21 cellular contexts compared by ENCODE assay signal in the genomic region with DNA sequence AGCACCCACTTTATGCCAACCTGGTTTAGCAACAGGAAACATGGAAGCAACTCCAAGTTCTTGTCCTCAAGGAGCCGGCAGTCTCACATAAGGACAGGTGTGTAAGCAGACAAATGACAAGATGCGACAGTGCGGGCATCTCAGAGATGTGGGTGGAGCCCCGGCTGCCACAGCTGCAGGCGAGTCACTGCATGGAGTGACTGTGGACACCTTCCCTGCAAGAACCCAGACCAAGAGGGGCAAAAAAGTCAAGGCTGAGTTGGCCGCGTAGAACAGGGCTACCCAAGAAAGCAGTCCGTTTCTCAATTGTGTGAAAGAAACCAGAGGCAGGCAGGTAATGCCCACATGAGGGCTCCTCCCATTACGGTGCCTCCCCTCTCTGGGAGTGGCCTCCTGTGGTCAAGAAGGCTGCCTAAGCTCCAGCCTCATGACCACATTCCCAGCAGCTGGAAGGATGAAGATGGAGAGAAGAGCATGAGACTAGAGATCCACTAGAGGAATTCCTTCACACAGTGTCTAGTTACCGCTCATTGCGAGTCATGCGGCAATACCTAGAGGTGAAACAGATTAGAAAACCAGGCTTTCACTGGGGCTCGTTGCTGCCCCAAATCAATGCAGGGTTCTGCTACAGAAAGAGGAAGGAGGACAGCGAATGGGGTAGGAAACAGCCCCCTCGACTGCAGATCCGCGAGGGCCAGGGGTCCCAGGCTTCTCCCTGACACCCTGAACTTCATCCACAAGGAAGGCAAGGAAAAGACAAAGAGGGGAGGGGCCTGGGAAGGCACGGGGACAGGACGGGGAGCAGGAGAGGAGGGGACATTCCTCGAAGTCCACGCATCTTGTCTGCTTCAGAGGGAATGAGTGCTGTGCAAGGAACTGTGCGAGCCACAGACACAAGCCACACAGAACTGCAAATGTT.
DNase-seq lines count a peak whose midpoint lies in the region; ATAC-seq and TF ChIP-seq lines count a peak whose summit lies in the region.
"Had no signal": no experiment of that assay in that cellular context is flagged by ENCODE, and none has a peak within 500 bp of the region (broad histone marks: within the 10 kb centered on the region; RNA-seq: fewer than 3 reads in every experiment).

No MANE protein-coding gene starts in this region.

- H3K9me3 Mint-ChIP-seq in activated CD8-positive, alpha-beta memory T cell treated with anti-CD3 and anti-CD28 coated beads, Interleukin-2, amount 10 ng/mL, durations not matched to agents 7 days and 5 days (ENCODE audit: low read depth) = no peaks in the 10 kb centered on the region
- H3K9me3 Mint-ChIP-seq in WTC11 = peaks cover 25% of the 10 kb centered on the region

- H3K4me1 Mint-ChIP-seq in activated CD8-positive, alpha-beta memory T cell treated with anti-CD3 and anti-CD28 coated beads, Interleukin-2, amount 10 ng/mL, durations not matched to agents 7 days and 5 days = peaks cover 2% of the 10 kb centered on the region
- H3K4me1 Mint-ChIP-seq in WTC11 = no peaks in the 10 kb centered on the region
- H3K4me1 Mint-ChIP-seq: B cell, CD14-positive monocyte, IgD-negative memory B cell had no signal

- ATAC-seq in activated CD8-positive, alpha-beta memory T cell treated with anti-CD3 and anti-CD28 coated beads, Interleukin-2, amount 10 ng/mL, durations not matched to agents 7 days and 5 days = no peak
- no peak for ATAC-seq in WTC11
- no peak for ATAC-seq in GM19023 (IDR thresholded peaks at IDR 0.05; ENCODE audit: unreplicated experiment)
- ATAC-seq: GM12878 had no signal

- H3K27ac Mint-ChIP-seq in activated CD8-positive, alpha-beta memory T cell treated with anti-CD3 and anti-CD28 coated beads, Interleukin-2, amount 10 ng/mL, durations not matched to agents 7 days and 5 days = no peak overlapping the region
- no peak overlapping the region for H3K27ac Mint-ChIP-seq in WTC11
- H3K27ac Mint-ChIP-seq: B cell, CD14-positive monocyte had no signal

- no peaks in the 10 kb centered on the region for H3K36me3 Mint-ChIP-seq in activated CD8-positive, alpha-beta memory T cell treated with anti-CD3 and anti-CD28 coated beads, Interleukin-2, amount 10 ng/mL, durations not matched to agents 7 days and 5 days
- H3K36me3 Mint-ChIP-seq in WTC11 = no peaks in the 10 kb centered on the region
- H3K36me3 Mint-ChIP-seq: CD14-positive monocyte, IgD-negative memory B cell had no signal

- peaks cover 8% of the 10 kb centered on the region for H3K27me3 Mint-ChIP-seq in activated CD8-positive, alpha-beta memory T cell treated with anti-CD3 and anti-CD28 coated beads, Interleukin-2, amount 10 ng/mL, durations not matched to agents 7 days and 5 days
- H3K27me3 Mint-ChIP-seq in WTC11 (ENCODE audit: low read depth) = no peaks in the 10 kb centered on the region
- H3K27me3 Mint-ChIP-seq: B cell had no signal

- POLR2A ChIA-PET in WTC11 (lab: Charles Lee) = no interaction called here

- CTCF ChIA-PET in activated CD8-positive, alpha-beta memory T cell treated with anti-CD3 and anti-CD28 coated beads, Interleukin-2, amount 10 ng/mL, durations not matched to agents 7 days and 5 days (lab: Charles Lee) = no interaction called here
- CTCF ChIA-PET in WTC11 (lab: Charles Lee) = interaction anchor here (0.6 to 3.3 kb wide), 2 partner anchors 13 to 30 kb away, joined by 3 to 18 read pairs; no protein-coding TSS in a partner anchor

- peak; percentile 34 for DNase-seq in activated CD8-positive, alpha-beta memory T cell treated with anti-CD3 and anti-CD28 coated beads, Interleukin-2, amount 50 U/mL, for 48 hours
- DNase-seq in activated CD8-positive, alpha-beta memory T cell treated with anti-CD3 and anti-CD28 coated beads, Interleukin-2, amount 10 ng/mL, durations not matched to agents 7 days and 5 days = no peak
- DNase-seq in AG20443 (ENCODE audit: low spot score) = peak; percentile 5
- peak; percentile 6 for DNase-seq in WTC11 (ENCODE audit: low spot score)
- DNase-seq in islet precursor cell = peak; percentile 42
- no peak for DNase-seq in T-helper 1 cell
- DNase-seq in GF-D8 (lab: John Stamatoyannopoulos, UW) = no peak
- DNase-seq: 8988T, EL, Karpas-422, MV-4-11, NCI-H1694, NCI-H2081, NCI-H2171, NCI-H524 treated with DMSO at 0.1 percent for 48 hours, Peyer's patch had no signal

- no peak for TF ChIP-seq CTCF in WTC11 (IDR thresholded peaks at IDR 0.05)

- H3K4me3 Mint-ChIP-seq in activated CD8-positive, alpha-beta memory T cell treated with anti-CD3 and anti-CD28 coated beads, Interleukin-2, amount 10 ng/mL, durations not matched to agents 7 days and 5 days = no peak overlapping the region
- no peak overlapping the region for H3K4me3 Mint-ChIP-seq in WTC11
- H3K4me3 Mint-ChIP-seq: B cell, CD14-positive monocyte, IgD-negative memory B cell had no signal

TF ChIP-seq in WTC11, 78 proteins besides CTCF, POLR2A, EP300 and RAD21:
- TF ChIP-seq, protein P1, sequence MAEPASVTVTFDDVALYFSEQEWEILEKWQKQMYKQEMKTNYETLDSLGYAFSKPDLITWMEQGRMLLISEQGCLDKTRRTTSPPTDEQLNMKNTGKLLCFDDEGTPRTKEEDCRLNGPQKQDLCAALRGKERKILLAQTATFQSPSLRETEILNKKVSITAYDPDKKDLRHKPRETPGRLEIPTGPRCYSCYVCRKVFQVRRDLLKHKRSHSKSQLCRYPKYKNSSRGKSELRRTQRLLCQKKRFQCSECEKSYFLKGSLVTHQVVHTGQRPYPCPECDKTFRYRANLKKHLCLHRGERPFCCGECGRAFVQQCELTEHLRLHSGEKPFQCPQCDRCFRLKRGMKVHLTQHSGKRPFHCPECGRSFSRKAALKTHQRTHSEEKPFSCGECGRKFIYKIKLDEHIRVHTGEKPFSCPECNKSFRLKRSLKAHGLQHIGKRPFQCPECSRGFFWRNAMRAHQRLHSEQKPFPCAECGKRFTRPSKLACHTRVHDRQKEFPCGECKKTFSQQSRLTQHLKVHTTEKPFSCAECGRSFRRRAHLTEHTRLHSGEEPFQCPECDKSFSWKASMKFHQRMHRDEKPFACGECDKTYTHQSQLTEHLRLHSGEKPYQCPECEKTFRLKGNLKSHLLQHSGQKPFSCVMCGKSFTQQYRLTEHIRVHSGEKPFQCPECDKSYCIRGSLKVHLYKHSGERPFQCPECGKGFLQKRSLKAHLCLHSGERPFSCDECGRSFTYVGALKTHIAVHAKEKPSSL (CRISPR knock-in tag; conservative IDR thresholded peaks at IDR 0.05) = no peak
- TF ChIP-seq ZNF317 (CRISPR knock-in tag; IDR thresholded peaks at IDR 0.05; ENCODE audit: borderline replicate concordance, low read depth) (no peak), GTF2I (CRISPR knock-in tag; conservative IDR thresholded peaks at IDR 0.05) (no peak; the same call in 1 of the 2 replicates), PRRX2 (CRISPR knock-in tag; IDR thresholded peaks at IDR 0.05) (no peak), TEAD4 (CRISPR knock-in tag; IDR thresholded peaks at IDR 0.05) (no peak), ETV6 (CRISPR knock-in tag; IDR thresholded peaks at IDR 0.05) (no peak), ELF4 (CRISPR knock-in tag; IDR thresholded peaks at IDR 0.05; ENCODE audit: low read depth) (no peak), ZNF121 (CRISPR knock-in tag; IDR thresholded peaks at IDR 0.05) (no peak), CREB1 (CRISPR knock-in tag; IDR thresholded peaks at IDR 0.05) (no peak)
- TF ChIP-seq, protein P2, sequence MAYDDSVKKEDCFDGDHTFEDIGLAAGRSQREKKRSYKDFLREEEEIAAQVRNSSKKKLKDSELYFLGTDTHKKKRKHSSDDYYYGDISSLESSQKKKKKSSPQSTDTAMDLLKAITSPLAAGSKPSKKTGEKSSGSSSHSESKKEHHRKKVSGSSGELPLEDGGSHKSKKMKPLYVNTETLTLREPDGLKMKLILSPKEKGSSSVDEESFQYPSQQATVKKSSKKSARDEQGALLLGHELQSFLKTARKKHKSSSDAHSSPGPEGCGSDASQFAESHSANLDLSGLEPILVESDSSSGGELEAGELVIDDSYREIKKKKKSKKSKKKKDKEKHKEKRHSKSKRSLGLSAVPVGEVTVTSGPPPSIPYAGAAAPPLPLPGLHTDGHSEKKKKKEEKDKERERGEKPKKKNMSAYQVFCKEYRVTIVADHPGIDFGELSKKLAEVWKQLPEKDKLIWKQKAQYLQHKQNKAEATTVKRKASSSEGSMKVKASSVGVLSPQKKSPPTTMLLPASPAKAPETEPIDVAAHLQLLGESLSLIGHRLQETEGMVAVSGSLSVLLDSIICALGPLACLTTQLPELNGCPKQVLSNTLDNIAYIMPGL (CRISPR knock-in tag; IDR thresholded peaks at IDR 0.05) = no peak
TF ChIP-seq in WTC11: peak in this region for 0.

Comparison
In these comparisons a context has a peak if more than half of its experiments do, and no peak if none do; other contexts are left out.
1. DNase-seq: peak in activated CD8-positive, alpha-beta memory T cell treated with anti-CD3 and anti-CD28 coated beads, Interleukin-2, amount 50 U/mL, for 48 hours (single experiment), AG20443 (single experiment), WTC11 (single experiment) and islet precursor cell (single experiment); none in activated CD8-positive, alpha-beta memory T cell treated with anti-CD3 and anti-CD28 coated beads, Interleukin-2, amount 10 ng/mL, durations not matched to agents 7 days and 5 days (single experiment), T-helper 1 cell (0 of 5) and GF-D8 (single experiment).